In the genomic region with DNA sequence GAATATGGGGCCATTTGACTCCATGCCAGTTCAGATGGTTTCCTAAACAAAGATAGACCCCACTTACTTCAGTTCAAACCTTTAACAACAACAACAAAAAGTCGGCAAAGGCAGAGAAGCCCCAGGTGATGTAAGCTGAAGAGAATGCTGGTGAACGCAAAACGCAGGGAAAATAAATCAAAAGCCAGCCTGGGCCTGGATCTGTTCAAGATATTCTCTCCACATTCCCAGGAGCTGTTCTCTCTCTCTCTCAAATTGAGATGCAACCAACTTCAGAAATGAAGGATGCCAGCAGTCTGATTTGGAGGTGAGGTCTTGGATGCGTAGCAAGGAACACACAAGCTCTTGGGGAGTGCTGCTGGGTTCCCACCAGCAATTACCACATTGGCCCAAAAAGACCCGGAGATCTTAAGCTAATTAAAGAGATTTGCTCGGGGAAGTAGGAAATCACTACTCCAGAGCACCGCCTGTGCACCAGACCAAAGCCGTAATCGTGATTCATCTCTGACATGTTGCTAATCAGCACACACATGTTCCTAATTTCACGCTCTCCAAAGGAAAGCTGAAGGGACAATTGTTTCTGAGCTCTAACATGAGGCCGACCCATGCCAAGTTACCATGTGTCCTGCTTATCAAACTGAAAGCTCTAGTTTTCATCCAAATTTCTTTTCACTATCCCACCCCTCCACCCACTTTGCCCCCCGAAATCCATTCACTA, we compare ENCODE assay signal across 15 cellular contexts. TPM values are rescaled to one million over a fixed set of nuclear protein-coding genes. Genes with fewer than 3 reads are reported as not detected.
DNase-seq lines count a peak whose midpoint lies in the region; ATAC-seq, FAIRE-seq and TF ChIP-seq lines count a peak whose summit lies in the region.
"Had no signal": no experiment of that assay in that cellular context is flagged by ENCODE, and none has a peak within 500 bp of the region (broad histone marks: within the 10 kb centered on the region; RNA-seq: fewer than 3 reads in every experiment).

No MANE protein-coding gene starts in this region.

- TF ChIP-seq POLR2A in endothelial cell of umbilical vein (IDR thresholded peaks at IDR 0.05; ENCODE audit: low read depth, low read length): no peak

- dilution Hi-C loops in endothelial cell of umbilical vein (cut with MboI; ENCODE audit: extremely low pct_ligation_motif_present, low sequenced_read_pairs): no loop called here

- H3K79me2 ChIP-seq in endothelial cell of umbilical vein (ENCODE audit: control insufficient read depth, insufficient read depth, low read length): no peaks in the 10 kb centered on the region
- H3K79me2 ChIP-seq in mesendoderm (ENCODE audit: control insufficient read depth, insufficient read depth, low read length): peaks cover 66% of the 10 kb centered on the region

- TF ChIP-seq CTCF in endothelial cell of umbilical vein (IDR thresholded peaks at IDR 0.05; ENCODE audit: extremely low read depth in 1 of 2, insufficient read depth in 1 of 2, low read depth in 1 of 2, low read length in 2 of 2): no peak
- TF ChIP-seq CTCF in thoracic aorta (IDR thresholded peaks at IDR 0.05): no peak
- TF ChIP-seq CTCF in activated CD8-positive, alpha-beta T cell treated with anti-CD3 and anti-CD28 coated beads for 36 hours (IDR thresholded peaks at IDR 0.05): no peak

- peaks cover 25% of the 10 kb centered on the region for H3K79me1 ChIP-seq in mesendoderm (ENCODE audit: low read length)

- peak overlapping the region; percentile 94 for H3K23ac ChIP-seq in mesendoderm (ENCODE audit: low read length)

- H3K4me1 ChIP-seq in endothelial cell of umbilical vein (ENCODE audit: control insufficient read depth, extremely low read depth, insufficient read depth, low read length) (no peaks in the 10 kb centered on the region), mesendoderm (ENCODE audit: control insufficient read depth, low read depth, low read length) (peaks cover 57% of the 10 kb centered on the region), thoracic aorta (ENCODE audit: control insufficient read depth in 1 of 2, low read depth in 2 of 2) (no peaks in the 10 kb centered on the region)
- H3K4me1 ChIP-seq in effector memory CD4-positive, alpha-beta T cell (ENCODE audit: control insufficient read depth, insufficient read depth, low read length, poor library complexity, severe bottlenecking): no peaks in the 10 kb centered on the region
- H3K4me1 ChIP-seq: thyroid gland had no signal

- CTCF ChIA-PET in endothelial cell of umbilical vein (lab: Charles Lee): interaction anchor here (0.6 to 1.2 kb wide), 5 partner anchors 12 to 171 kb away, joined by 3 read pairs; no protein-coding TSS in a partner anchor
- CTCF ChIA-PET in activated CD8-positive, alpha-beta T cell treated with anti-CD3 and anti-CD28 coated beads for 36 hours (lab: Charles Lee): interaction anchor here (0.8 kb wide), 1 partner anchor 46 kb away, joined by 3 read pairs; no protein-coding TSS in a partner anchor

- peak overlapping the region; percentile 81 for H4K5ac ChIP-seq in mesendoderm (ENCODE audit: low read length)

- ATAC-seq in thoracic aorta (ENCODE audit: insufficient number of reproducible peaks, low FRiP score, low read depth): no peak
- no peak for ATAC-seq in activated CD8-positive, alpha-beta T cell treated with anti-CD3 and anti-CD28 coated beads for 36 hours
- ATAC-seq: activated CD8-positive, alpha-beta memory T cell treated with anti-CD3 and anti-CD28 coated beads, Interleukin-2, amount 10 ng/mL, durations not matched to agents 7 days and 5 days had no signal

- no peak overlapping the region for H2AFZ ChIP-seq in endothelial cell of umbilical vein (ENCODE audit: low read depth, low read length)

- H4K20me1 ChIP-seq in endothelial cell of umbilical vein (replicated peaks; ENCODE audit: control insufficient read depth, extremely low read depth, insufficient read depth, low read length): no peaks in the 10 kb centered on the region

- H3K36me3 ChIP-seq in endothelial cell of umbilical vein (ENCODE audit: control insufficient read depth in 2 of 2, extremely low read depth in 1 of 2, insufficient read depth in 2 of 2, low read length in 2 of 2) (no peaks in the 10 kb centered on the region), mesendoderm (ENCODE audit: control insufficient read depth, insufficient read depth, low read length) (no peaks in the 10 kb centered on the region), thoracic aorta (no peaks in the 10 kb centered on the region)
- no peaks in the 10 kb centered on the region for H3K36me3 ChIP-seq in effector memory CD4-positive, alpha-beta T cell (ENCODE audit: control insufficient read depth, insufficient read depth, low read length)
- H3K36me3 ChIP-seq: thyroid gland had no signal

- H2AK5ac ChIP-seq in mesendoderm (ENCODE audit: low read length): peak overlapping the region; percentile 99

- peak overlapping the region; percentile 94 for H3K18ac ChIP-seq in mesendoderm (ENCODE audit: low read length)

- H3K9ac ChIP-seq in endothelial cell of umbilical vein (replicated peaks; ENCODE audit: extremely low read depth, insufficient read depth, low read length) (no peak overlapping the region), mesendoderm (ENCODE audit: low read length) (peak overlapping the region; percentile 65)

- H3K4me3 ChIP-seq in endothelial cell of umbilical vein (replicated peaks in 1 of 3; ENCODE audit: insufficient read depth in 1 of 3, low read depth in 1 of 3, low read length in 3 of 3) (no peak overlapping the region), mesendoderm (ENCODE audit: low read length) (no peak overlapping the region), thoracic aorta (peak overlapping the region; percentile 39)
- H3K4me3 ChIP-seq in effector memory CD4-positive, alpha-beta T cell (ENCODE audit: insufficient read depth, low read depth, low read length, poor library complexity, severe bottlenecking): no peak overlapping the region
- H3K4me3 ChIP-seq: thyroid gland had no signal

- intact Hi-C loops in endothelial cell of umbilical vein (cut with micrococcal nuclease): no loop called here
- intact Hi-C loops in activated CD8-positive, alpha-beta T cell treated with anti-CD3 and anti-CD28 coated beads for 36 hours (cut with micrococcal nuclease): no loop called here

- peaks cover 6% of the 10 kb centered on the region for H3K27me3 Mint-ChIP-seq in activated CD8-positive, alpha-beta T cell treated with anti-CD3 and anti-CD28 coated beads for 36 hours

- no peaks in the 10 kb centered on the region for H3K36me3 Mint-ChIP-seq in activated CD8-positive, alpha-beta T cell treated with anti-CD3 and anti-CD28 coated beads for 36 hours (ENCODE audit: low read depth)
- H3K36me3 Mint-ChIP-seq: activated CD8-positive, alpha-beta memory T cell treated with anti-CD3 and anti-CD28 coated beads, Interleukin-2, amount 10 ng/mL, durations not matched to agents 7 days and 5 days had no signal

- H3K27ac Mint-ChIP-seq in activated CD8-positive, alpha-beta T cell treated with anti-CD3 and anti-CD28 coated beads for 36 hours: no peak overlapping the region
- H3K27ac Mint-ChIP-seq: activated CD8-positive, alpha-beta memory T cell treated with anti-CD3 and anti-CD28 coated beads, Interleukin-2, amount 10 ng/mL, durations not matched to agents 7 days and 5 days; T-helper 1 cell treated with Interleukin-12 subunit alpha and Interleukin-12 subunit beta and Interleukin-4 antibody, amounts not matched to agents 30 μg/mL and 1 μg/mL, for 36 hours had no signal

- DNase-seq in HS-5 (ENCODE audit: low read depth) (peak; percentile 55), endothelial cell of umbilical vein (ENCODE audit: low read depth, low spot score) (no peak), mesendoderm (peak; percentile 72), thoracic aorta (ENCODE audit: low spot score) (no peak), COLO829 (ENCODE audit: low spot score) (no peak), HCEC 1CT (no peak)
- no peak for DNase-seq in effector memory CD4-positive, alpha-beta T cell
- no peak for DNase-seq in activated CD8-positive, alpha-beta T cell treated with anti-CD3 and anti-CD28 coated beads for 36 hours
- DNase-seq: activated CD8-positive, alpha-beta memory T cell treated with anti-CD3 and anti-CD28 coated beads, Interleukin-2, amount 10 ng/mL, durations not matched to agents 7 days and 5 days; amygdala; DMS53; NCI-H69; stimulated activated CD4-positive, alpha-beta T cell treated with anti-CD3 and anti-CD28 coated beads, Interleukin-2, amount 100 ng/mL, for 48 hours; thyroid gland had no signal

- no TSS peak for BruUV-seq in endothelial cell of umbilical vein (replicated peaks; lab: Mats Ljungman, UMichigan)

- peak overlapping the region; percentile 47 for H2BK15ac ChIP-seq in mesendoderm (replicated peaks; ENCODE audit: low read depth)

- peak overlapping the region; percentile 75 for H2BK120ac ChIP-seq in mesendoderm (ENCODE audit: low read depth, low read length)

- peak; percentile 15 for FAIRE-seq in endothelial cell of umbilical vein (lab: Jason Lieb, UNC)

- H3K9me3 ChIP-seq in endothelial cell of umbilical vein (replicated peaks; ENCODE audit: control insufficient read depth, insufficient read depth, low read length): no peaks in the 10 kb centered on the region
- no peaks in the 10 kb centered on the region for H3K9me3 ChIP-seq in thoracic aorta
- no peaks in the 10 kb centered on the region for H3K9me3 ChIP-seq in effector memory CD4-positive, alpha-beta T cell (ENCODE audit: control insufficient read depth, low read length)
- H3K9me3 ChIP-seq: thyroid gland had no signal

- no peak overlapping the region for H4K8ac ChIP-seq in mesendoderm (ENCODE audit: low read depth, low read length)

- H3K9me1 ChIP-seq in endothelial cell of umbilical vein (replicated peaks; ENCODE audit: control insufficient read depth, extremely low read depth, insufficient read depth, low read length): no peaks in the 10 kb centered on the region

- H3K4me2 ChIP-seq in endothelial cell of umbilical vein (ENCODE audit: insufficient read depth, low read length): peak overlapping the region; percentile 24
- no peak overlapping the region for H3K4me2 ChIP-seq in mesendoderm (ENCODE audit: low read length)

- WGBS in mesendoderm (ENCODE audit: extremely low coverage, insufficient coverage, low lambda C conversion rate): no CpG with 5 or more reads among the region's 12 CpGs

- H3K56ac ChIP-seq in mesendoderm (ENCODE audit: low read length): peak overlapping the region; percentile 84

- H3K27ac ChIP-seq in endothelial cell of umbilical vein (ENCODE audit: insufficient read depth, low read depth, low read length) (no peak overlapping the region), mesendoderm (ENCODE audit: low read depth, low read length) (peak overlapping the region; percentile 55), thoracic aorta (peak overlapping the region in 1 of 2 donors; percentile 20)
- H3K27ac ChIP-seq in effector memory CD4-positive, alpha-beta T cell (ENCODE audit: insufficient read depth, low read length, poor library complexity, severe bottlenecking): no peak overlapping the region
- H3K27ac ChIP-seq: thyroid gland had no signal

- no peaks in the 10 kb centered on the region for H3K4me1 Mint-ChIP-seq in activated CD8-positive, alpha-beta T cell treated with anti-CD3 and anti-CD28 coated beads for 36 hours (ENCODE audit: low read depth)

- H3K9me3 Mint-ChIP-seq in activated CD8-positive, alpha-beta T cell treated with anti-CD3 and anti-CD28 coated beads for 36 hours: no peaks in the 10 kb centered on the region
- H3K9me3 Mint-ChIP-seq: T-helper 1 cell treated with Interleukin-12 subunit alpha and Interleukin-12 subunit beta and Interleukin-4 antibody, amounts not matched to agents 30 μg/mL and 1 μg/mL, for 36 hours had no signal

- H3K27me3 ChIP-seq in endothelial cell of umbilical vein (ENCODE audit: control insufficient read depth in 2 of 2, insufficient read depth in 2 of 2, low read length in 2 of 2) (peaks cover 18 to 33% of the 10 kb centered on the region in 2 experiments), mesendoderm (ENCODE audit: insufficient read depth, low read length, poor library complexity) (no peaks in the 10 kb centered on the region), thoracic aorta (replicated peaks; ENCODE audit: insufficient read depth) (no peaks in the 10 kb centered on the region)
- no peaks in the 10 kb centered on the region for H3K27me3 ChIP-seq in effector memory CD4-positive, alpha-beta T cell (replicated peaks; ENCODE audit: control insufficient read depth, insufficient read depth, low read length, poor library complexity, severe bottlenecking)
- H3K27me3 ChIP-seq: thyroid gland had no signal

- peak overlapping the region; percentile 97 for H2BK5ac ChIP-seq in mesendoderm (ENCODE audit: low read length)

- H3K4ac ChIP-seq in mesendoderm (ENCODE audit: low read depth, low read length): peak overlapping the region; percentile 72

- POLR2A ChIA-PET in endothelial cell of umbilical vein (lab: Charles Lee): no interaction called here
- POLR2A ChIA-PET in activated CD8-positive, alpha-beta T cell treated with anti-CD3 and anti-CD28 coated beads for 36 hours (lab: Charles Lee): no interaction called here

- no peak overlapping the region for H3K4me3 Mint-ChIP-seq in activated CD8-positive, alpha-beta T cell treated with anti-CD3 and anti-CD28 coated beads for 36 hours
- H3K4me3 Mint-ChIP-seq: activated CD8-positive, alpha-beta memory T cell treated with anti-CD3 and anti-CD28 coated beads, Interleukin-2, amount 10 ng/mL, durations not matched to agents 7 days and 5 days; T-helper 1 cell treated with Interleukin-12 subunit alpha and Interleukin-12 subunit beta and Interleukin-4 antibody, amounts not matched to agents 30 μg/mL and 1 μg/mL, for 36 hours had no signal

RNA-seq across cellular contexts. Expression of a gene that starts 37.1 kb away (rescaled TPM):
- total RNA-seq in endothelial cell of umbilical vein (0.93 and 0.97 TPM in 2 replicates), thoracic aorta (1 to 10 TPM; 3.1 to 7.9 TPM)
- 0.29 and 0.36 TPM in 2 replicates for polyA plus RNA-seq in endothelial cell of umbilical vein
- polyA plus RNA-seq in endothelial cell of umbilical vein (2011; cell fraction: cytosol; rRNA removed): 0.19 and 0.20 TPM in 2 replicates
- 0.27 and 0.32 TPM in 2 replicates for polyA plus RNA-seq in endothelial cell of umbilical vein (2011; cell fraction: nucleus; rRNA removed)
- polyA plus RNA-seq in endothelial cell of umbilical vein (2012): 0.27 and 0.55 TPM in 2 replicates
- 0.72 and 1.1 TPM in 2 replicates for polyA minus RNA-seq in endothelial cell of umbilical vein
- 0.20 TPM for polyA minus RNA-seq in endothelial cell of umbilical vein (2011; cell fraction: cytosol; rRNA and poly(A)+ RNA removed)
- polyA minus RNA-seq in endothelial cell of umbilical vein (2011; cell fraction: nucleus; rRNA and poly(A)+ RNA removed): 0.24 and 0.38 TPM in 2 replicates
- 69.8 TPM for polyA plus RNA-seq in mesendoderm (2013, experiment 1 of 2)
- polyA plus RNA-seq in mesendoderm (2013, experiment 2 of 2): 70.2 TPM
- not detected for total RNA-seq in activated CD8-positive, alpha-beta T cell treated with anti-CD3 and anti-CD28 coated beads for 36 hours

Comparison
In these comparisons a context has a peak if more than half of its experiments do, and no peak if none do; other contexts are left out.
1. DNase-seq: peak in HS-5 (single experiment) and mesendoderm (single experiment); none in endothelial cell of umbilical vein (single experiment), thoracic aorta (single experiment), COLO829 (single experiment), effector memory CD4-positive, alpha-beta T cell (0 of 3), HCEC 1CT (single experiment) and activated CD8-positive, alpha-beta T cell treated with anti-CD3 and anti-CD28 coated beads for 36 hours (single experiment).